In genomic region chr15:55526559-55527036, GRCh38 we compare ENCODE assay signal across 9 cellular contexts. TPM values are rescaled to one million over a fixed set of nuclear protein-coding genes. Genes with fewer than 3 reads are reported as not detected.
DNase-seq lines count a peak whose midpoint lies in the region; ATAC-seq and TF ChIP-seq lines count a peak whose summit lies in the region.
"Had no signal": no experiment of that assay in that cellular context is flagged by ENCODE, and none has a peak within 500 bp of the region (broad histone marks: within the 10 kb centered on the region; RNA-seq: fewer than 3 reads in every experiment).

No MANE protein-coding gene starts in this region.

- TF ChIP-seq POLR2A in NB4 (IDR thresholded peaks at IDR 0.05; ENCODE audit: extremely low read depth, insufficient read length): no peak
- no peak for TF ChIP-seq POLR2A in thyroid gland (IDR thresholded peaks at IDR 0.05)

- H3K4me3 ChIP-seq in NB4 (ENCODE audit: low read depth, low read length): no peak overlapping the region
- no peak overlapping the region for H3K4me3 ChIP-seq in thyroid gland (replicated peaks in 1 of 3)
- H3K4me3 ChIP-seq: skin epidermis had no signal

- intact Hi-C loops in thyroid gland (cut with DNase I): loop anchor here (10.0 kb wide), 1 partner anchor 108 kb away; no protein-coding TSS in a partner anchor

- peaks cover 0 to 21% of the 10 kb centered on the region in 2 donors for H3K4me1 ChIP-seq in thyroid gland

- no peaks in the 10 kb centered on the region for H3K36me3 ChIP-seq in thyroid gland

- DNase-seq in AG08396 (ENCODE audit: low spot score) (peak; percentile 69), ELR (ENCODE audit: low read depth) (peak; percentile 76), NB4 (ENCODE audit: low read depth) (peak; percentile 72), iPS DF 19.7 (ENCODE audit: low read depth, low spot score) (peak; percentile 59), thyroid gland (peak in 1 of 2 donors; percentile 25), OCI-M2 (lab: John Stamatoyannopoulos, UW; ENCODE audit: unreplicated experiment) (no peak)
- peak; percentile 31 to 34 for DNase-seq in activated T-cell treated with anti-CD3 and anti-CD28 coated beads, Interleukin-2, amount 50 U/mL, for 48 hours

- peak; percentile 79 for ATAC-seq in HG02610 (IDR thresholded peaks at IDR 0.05; ENCODE audit: unreplicated experiment)

- 34 to 41% methylated on average over 7 of the region's 7 CpGs for WGBS in thyroid gland, 2 donors

- peak; percentile 53 for TF ChIP-seq CTCF in NB4 (IDR thresholded peaks at IDR 0.05; ENCODE audit: low read depth, low read length)
- TF ChIP-seq CTCF in thyroid gland (IDR thresholded peaks at IDR 0.05): peak in 5 of 6 experiments; percentile 30 to 66 (median 61)

- H3K27ac ChIP-seq in thyroid gland: no peak overlapping the region
- H3K27ac ChIP-seq: skin epidermis had no signal

- H3K9me3 ChIP-seq in thyroid gland: no peaks in the 10 kb centered on the region

- no peaks in the 10 kb centered on the region for H3K27me3 ChIP-seq in thyroid gland

RNA-seq across cellular contexts. Expression of gene DNAAF4, which starts 18.6 kb away (rescaled TPM):
- 10 to 100 TPM; 10.3 to 16.3 (median 12.9) TPM for total RNA-seq in thyroid gland
